25 cellular contexts compared by ENCODE assay signal in the genomic region with DNA sequence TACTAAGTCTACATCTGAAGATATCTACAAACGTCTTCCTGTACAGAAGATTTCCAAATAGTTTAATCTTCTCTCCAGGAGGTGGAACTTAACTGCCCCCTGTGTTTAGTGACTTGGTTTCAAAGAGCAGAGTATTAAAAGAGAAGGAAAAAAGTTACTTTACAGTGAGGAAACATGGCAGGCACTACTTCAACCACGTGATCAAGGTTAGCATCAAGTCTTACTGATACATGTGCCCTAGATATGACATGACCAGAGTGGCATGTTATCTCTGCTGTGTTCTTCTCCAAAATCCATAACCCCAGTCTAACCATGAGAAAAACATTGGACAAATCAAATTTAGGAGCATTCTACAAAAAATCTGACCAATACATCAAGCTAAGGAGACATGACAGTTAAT.
DNase-seq lines count a peak whose midpoint lies in the region; ATAC-seq, FAIRE-seq and TF ChIP-seq lines count a peak whose summit lies in the region.
"Had no signal": no experiment of that assay in that cellular context is flagged by ENCODE, and none has a peak within 500 bp of the region (broad histone marks: within the 10 kb centered on the region; RNA-seq: fewer than 3 reads in every experiment).

No MANE protein-coding gene starts in this region.

- ATAC-seq in right cardiac atrium = no peak
- no peak for ATAC-seq in K562
- ATAC-seq: Panc1 had no signal

- H3F3A ChIP-seq in Loucy (ENCODE audit: low read depth) = no peaks in the 10 kb centered on the region

- no TSS peak for BruUV-seq in K562 (replicated peaks; lab: Mats Ljungman, UMichigan)

- H3K79me2 ChIP-seq in Loucy (ENCODE audit: insufficient read depth, low read length) (no peaks in the 10 kb centered on the region), K562 (ENCODE audit: control insufficient read depth, insufficient read depth, low read length) (no peaks in the 10 kb centered on the region)

- TF ChIP-seq CTCF in left ventricle myocardium inferior (IDR thresholded peaks at IDR 0.05; ENCODE audit: borderline replicate concordance) = no peak
- TF ChIP-seq CTCF in Loucy (conservative IDR thresholded peaks at IDR 0.05; ENCODE audit: low read length) = no peak
- no peak for TF ChIP-seq CTCF in K562 (IDR thresholded peaks at IDR 0.05 in 2 of 3, conservative IDR thresholded peaks at IDR 0.05 in 1 of 3; ENCODE audit: insufficient read depth in 2 of 3, low read depth in 1 of 3, low read length in 3 of 3)
- no peak for TF ChIP-seq CTCF in D721Med (IDR thresholded peaks at IDR 0.05; ENCODE audit: insufficient read depth, missing control alignments)

- CTCF ChIA-PET in K562 (lab: Yijun Ruan, JAX; ENCODE audit: low intra/inter-chr PET ratio) = no interaction called here

- H3K27ac ChIP-seq in left ventricle myocardium inferior (replicated peaks) (peak overlapping the region; percentile 7), right cardiac atrium (ENCODE audit: low read length) (no peak overlapping the region), K562 (ENCODE audit: extremely low read depth, low read depth, low read length) (no peak overlapping the region)
- H3K27ac ChIP-seq: BLaER1, GM23248, HL-60 had no signal

- H3K9me3 ChIP-seq in left ventricle myocardium inferior (replicated peaks) (no peaks in the 10 kb centered on the region), right cardiac atrium (ENCODE audit: control insufficient read depth, low read length) (no peaks in the 10 kb centered on the region), Loucy (ENCODE audit: insufficient read depth, low read depth, low read length) (no peaks in the 10 kb centered on the region), K562 (replicated peaks; ENCODE audit: control insufficient read depth, insufficient read depth, low read depth, low read length) (no peaks in the 10 kb centered on the region)
- H3K9me3 ChIP-seq: BLaER1, MG63, SK-N-SH had no signal

- intact Hi-C loops in left ventricle myocardium inferior (cut with micrococcal nuclease) (no loop called here), right cardiac atrium (cut with DNase I) (no loop called here), K562 (cut with micrococcal nuclease) (no loop called here)

- TF ChIP-seq EP300 in K562 (IDR thresholded peaks at IDR 0.05; ENCODE audit: low read length) = no peak

- no peak for TF ChIP-seq RAD21 in K562 (CRISPR knock-in tag; conservative IDR thresholded peaks at IDR 0.05 in 1 of 2, IDR thresholded peaks at IDR 0.05 in 1 of 2)

- H2AFZ ChIP-seq in Loucy (ENCODE audit: low read length) (peak overlapping the region; percentile 15; the same call in 1 of the 2 replicates), K562 (ENCODE audit: low read depth, low read length) (no peak overlapping the region)
- H2AFZ ChIP-seq: GM23248 had no signal

- no peak overlapping the region for H3K4me2 ChIP-seq in Loucy (ENCODE audit: low read depth, low read length, poor library complexity, severe bottlenecking)
- H3K4me2 ChIP-seq in K562 (ENCODE audit: insufficient read depth, low read length) = no peak overlapping the region
- H3K4me2 ChIP-seq: BLaER1, SK-N-SH had no signal

- no peaks in the 10 kb centered on the region for H3K9me1 ChIP-seq in K562 (ENCODE audit: control insufficient read depth, insufficient read depth, low read length)

- no peak for DNase-seq in left ventricle myocardium inferior
- DNase-seq in right cardiac atrium = no peak
- no peak for DNase-seq in K562 (ENCODE audit: extremely low read depth in 1 of 4, low spot score in 3 of 4)
- no peak for DNase-seq in GOT3 (lab: John Stamatoyannopoulos, UW)
- DNase-seq in D721Med (ENCODE audit: insufficient read length, low spot score) = no peak
- DNase-seq in middle frontal gyrus (ENCODE audit: extremely low spot score, low spot score) = no peak
- DNase-seq: CD4-positive, CD25-positive, alpha-beta regulatory T cell; GM23248; HCEC 1CT; KBM-7; MG63; NCI-H1105 treated with DMSO at 0.1 percent for 48 hours; NCI-H146; NCI-H1930; NCI-H2107; NCI-H446; NCI-H524 treated with DMSO at 0.1 percent for 48 hours; NCI-H774; SIG-M5; SK-N-SH; SW 1271 had no signal

- POLR2A ChIA-PET in K562 (lab: Yijun Ruan, JAX) = no interaction called here

- H3K9ac ChIP-seq in Loucy (ENCODE audit: low read depth, low read length, poor library complexity, severe bottlenecking) (no peak overlapping the region), K562 (ENCODE audit: insufficient read depth in 1 of 2, low read depth in 2 of 2, low read length in 2 of 2) (no peak overlapping the region)
- H3K9ac ChIP-seq: BLaER1, GM23248, SK-N-SH had no signal

- FAIRE-seq in K562 (lab: Jason Lieb, UNC) (no peak), D721Med (lab: Jason Lieb, UNC) (no peak)

- H3K9me2 ChIP-seq in Loucy (replicated peaks; ENCODE audit: low read depth, low read length) = no peaks in the 10 kb centered on the region
- H3K9me2 ChIP-seq: SK-N-SH had no signal

- H3K4me3 ChIP-seq in left ventricle myocardium inferior (no peak overlapping the region), right cardiac atrium (ENCODE audit: low read length) (no peak overlapping the region), Loucy (ENCODE audit: low read length, poor library complexity, severe bottlenecking) (no peak overlapping the region), K562 (no peak overlapping the region)
- H3K4me3 ChIP-seq: BLaER1, GM23248, MG63 had no signal

- no peaks in the 10 kb centered on the region for H4K20me1 ChIP-seq in Loucy (ENCODE audit: insufficient read depth, low read length, poor library complexity, severe bottlenecking)
- no peaks in the 10 kb centered on the region for H4K20me1 ChIP-seq in K562 (replicated peaks; ENCODE audit: control insufficient read depth, insufficient read depth, low read length)
- H4K20me1 ChIP-seq: BLaER1 had no signal

- H3K27me3 ChIP-seq in left ventricle myocardium inferior (ENCODE audit: low read depth) = no peaks in the 10 kb centered on the region
- no peaks in the 10 kb centered on the region for H3K27me3 ChIP-seq in right cardiac atrium (ENCODE audit: control insufficient read depth, insufficient read depth)
- H3K27me3 ChIP-seq in Loucy (ENCODE audit: insufficient read depth, low read length, poor library complexity, severe bottlenecking) = no peaks in the 10 kb centered on the region
- peaks cover 0 to 3% of the 10 kb centered on the region in 2 experiments; a peak in 1 of 5 replicates for H3K27me3 ChIP-seq in K562 (ENCODE audit: control insufficient read depth in 2 of 2, insufficient read depth in 2 of 2, low read length in 2 of 2)
- H3K27me3 ChIP-seq: BLaER1 had no signal

- no peaks in the 10 kb centered on the region for H3K36me3 ChIP-seq in left ventricle myocardium inferior
- no peaks in the 10 kb centered on the region for H3K36me3 ChIP-seq in Loucy (ENCODE audit: insufficient read depth, low read length)
- H3K36me3 ChIP-seq in K562 (ENCODE audit: control insufficient read depth, insufficient read depth, low read length) = no peaks in the 10 kb centered on the region
- H3K36me3 ChIP-seq: BLaER1, MG63 had no signal

- in situ Hi-C loops in K562 (cut with MboI) = no loop called here

- 77% methylated on average over 2 of the region's 2 CpGs for WGBS in right cardiac atrium
- 0% methylated on average over 2 of the region's 2 CpGs for WGBS in K562 (ENCODE audit: insufficient coverage, low coverage, missing lambda C conversion rate)

- no peak for TF ChIP-seq POLR2A in K562 (conservative IDR thresholded peaks at IDR 0.05)

- no peaks in the 10 kb centered on the region for H3K4me1 ChIP-seq in left ventricle myocardium inferior
- H3K4me1 ChIP-seq in right cardiac atrium (ENCODE audit: control insufficient read depth, insufficient read depth, low read length) = peaks cover 1% of the 10 kb centered on the region
- peaks cover 31% of the 10 kb centered on the region for H3K4me1 ChIP-seq in Loucy (ENCODE audit: insufficient read depth, low read length, poor library complexity, severe bottlenecking)
- H3K4me1 ChIP-seq in K562 (replicated peaks in 1 of 2; ENCODE audit: control insufficient read depth in 2 of 2, insufficient read depth in 2 of 2, low read length in 2 of 2) = no peaks in the 10 kb centered on the region
- H3K4me1 ChIP-seq: BLaER1 had no signal

TF ChIP-seq in K562, 482 proteins besides CTCF, POLR2A, EP300 and RAD21:
- TF ChIP-seq SAP30 (IDR thresholded peaks at IDR 0.05; ENCODE audit: borderline replicate concordance, insufficient read depth, low read depth, low read length, poor library complexity, severe bottlenecking) = no peak
- no peak for TF ChIP-seq POLR2AphosphoS2 (IDR thresholded peaks at IDR 0.05; ENCODE audit: low read length)
- TF ChIP-seq, protein P1, sequence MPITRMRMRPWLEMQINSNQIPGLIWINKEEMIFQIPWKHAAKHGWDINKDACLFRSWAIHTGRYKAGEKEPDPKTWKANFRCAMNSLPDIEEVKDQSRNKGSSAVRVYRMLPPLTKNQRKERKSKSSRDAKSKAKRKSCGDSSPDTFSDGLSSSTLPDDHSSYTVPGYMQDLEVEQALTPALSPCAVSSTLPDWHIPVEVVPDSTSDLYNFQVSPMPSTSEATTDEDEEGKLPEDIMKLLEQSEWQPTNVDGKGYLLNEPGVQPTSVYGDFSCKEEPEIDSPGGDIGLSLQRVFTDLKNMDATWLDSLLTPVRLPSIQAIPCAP (CRISPR knock-in tag; IDR thresholded peaks at IDR 0.05; ENCODE audit: borderline replicate concordance) = no peak
- TF ChIP-seq GABPB1 (CRISPR knock-in tag; IDR thresholded peaks at IDR 0.05) = no peak
- TF ChIP-seq, protein P2, sequence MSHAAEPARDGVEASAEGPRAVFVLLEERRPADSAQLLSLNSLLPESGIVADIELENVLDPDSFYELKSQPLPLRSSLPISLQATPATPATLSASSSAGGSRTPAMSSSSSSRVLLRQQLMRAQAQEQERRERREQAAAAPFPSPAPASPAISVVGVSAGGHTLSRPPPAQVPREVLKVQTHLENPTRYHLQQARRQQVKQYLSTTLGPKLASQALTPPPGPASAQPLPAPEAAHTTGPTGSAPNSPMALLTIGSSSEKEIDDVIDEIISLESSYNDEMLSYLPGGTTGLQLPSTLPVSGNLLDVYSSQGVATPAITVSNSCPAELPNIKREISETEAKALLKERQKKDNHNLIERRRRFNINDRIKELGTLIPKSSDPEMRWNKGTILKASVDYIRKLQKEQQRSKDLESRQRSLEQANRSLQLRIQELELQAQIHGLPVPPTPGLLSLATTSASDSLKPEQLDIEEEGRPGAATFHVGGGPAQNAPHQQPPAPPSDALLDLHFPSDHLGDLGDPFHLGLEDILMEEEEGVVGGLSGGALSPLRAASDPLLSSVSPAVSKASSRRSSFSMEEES (CRISPR knock-in tag; IDR thresholded peaks at IDR 0.05) = peak; percentile 59
- TF ChIP-seq SAFB2 (IDR thresholded peaks at IDR 0.05; ENCODE audit: borderline replicate concordance, low read depth, low read length, severe bottlenecking) = no peak
